Comparison of ENCODE assay signal across 24 cellular contexts in the genomic region with DNA sequence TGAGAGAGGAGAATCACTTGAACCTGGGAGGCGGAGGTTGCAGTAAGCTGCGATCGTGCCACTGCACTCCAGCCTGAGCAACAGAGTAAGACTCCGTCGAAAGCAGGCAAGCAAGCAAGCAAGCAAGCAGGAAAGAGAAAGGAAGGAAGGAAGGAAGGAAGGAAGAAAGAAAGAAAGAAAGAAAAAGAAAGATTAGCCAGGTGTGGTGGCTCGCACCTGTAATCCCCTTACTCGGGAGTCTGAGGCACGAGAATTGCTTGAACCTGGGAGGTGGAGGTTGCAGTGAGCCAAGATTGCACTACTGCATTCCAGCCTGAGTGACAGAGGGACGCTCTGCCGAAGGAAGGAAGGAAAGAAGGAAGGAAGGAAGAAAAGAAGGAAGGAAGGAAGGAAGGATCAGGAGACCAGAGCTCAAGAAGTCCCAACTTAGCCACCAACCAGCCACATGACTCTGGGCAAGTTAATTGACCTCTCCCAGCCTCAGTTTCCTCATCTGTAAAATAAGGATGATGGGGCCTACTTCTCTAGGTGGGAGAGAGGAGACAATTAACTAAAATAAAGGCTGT. TPM values are rescaled to one million over a fixed set of nuclear protein-coding genes. Genes with fewer than 3 reads are reported as not detected.
"Had no signal": no experiment of that assay in that cellular context is flagged by ENCODE, and none has a peak within 500 bp of the region (broad histone marks: within the 10 kb centered on the region; RNA-seq: fewer than 3 reads in every experiment).

No MANE protein-coding gene starts in this region.

- H2AFZ ChIP-seq: neural progenitor cell had no signal

- H3K9me3 Mint-ChIP-seq: activated CD4-positive, alpha-beta T cell treated with anti-CD3 and anti-CD28 coated beads, Interleukin-2, amount 10 ng/mL, durations not matched to agents 24 days and 14 days; activated naive CD4-positive, alpha-beta T cell treated with anti-CD3 and anti-CD28 coated beads, Interleukin-2, amount 50 U/mL, for 24 hours; activated T-cell treated with anti-CD3 and anti-CD28 coated beads, Interleukin-2, amount 50 U/mL, for 72 hours; effector memory CD8-positive, alpha-beta T cell; neural progenitor cell; T-cell had no signal

- H3K27ac Mint-ChIP-seq: activated CD4-positive, alpha-beta T cell treated with anti-CD3 and anti-CD28 coated beads, Interleukin-2, amount 10 ng/mL, durations not matched to agents 24 days and 14 days; activated naive CD4-positive, alpha-beta T cell treated with anti-CD3 and anti-CD28 coated beads, Interleukin-2, amount 50 U/mL, for 24 hours; activated T-cell treated with anti-CD3 and anti-CD28 coated beads, Interleukin-2, amount 50 U/mL, for 72 hours; effector memory CD8-positive, alpha-beta T cell; T-cell had no signal

- H3K4me2 ChIP-seq: neural progenitor cell had no signal

- ATAC-seq: activated T-cell treated with anti-CD3 and anti-CD28 coated beads, Interleukin-2, amount 50 U/mL, for 72 hours; effector memory CD8-positive, alpha-beta T cell; left lobe of liver; psoas muscle; right cardiac atrium; T-cell had no signal

- H3K36me3 ChIP-seq: cardiac muscle cell, neural progenitor cell, ovary, stomach, vagina had no signal

- H3K36me3 Mint-ChIP-seq: activated naive CD4-positive, alpha-beta T cell treated with anti-CD3 and anti-CD28 coated beads, Interleukin-2, amount 50 U/mL, for 24 hours; neural progenitor cell; T-cell had no signal

- H3K4me1 ChIP-seq: neural progenitor cell, psoas muscle had no signal

- H3K27me3 ChIP-seq: ovary, vagina had no signal

- H3K9ac ChIP-seq: neural progenitor cell had no signal

- H3K4me3 ChIP-seq: cardiac muscle cell, lung, neural progenitor cell, ovary, psoas muscle, stomach, vagina had no signal

- H3K9me3 ChIP-seq: ovary, psoas muscle, stomach, vagina had no signal

- DNase-seq: activated CD4-positive, alpha-beta T cell treated with anti-CD3 and anti-CD28 coated beads, Interleukin-2, amount 10 ng/mL, durations not matched to agents 24 days and 14 days; activated CD8-positive, alpha-beta memory T cell treated with anti-CD3 and anti-CD28 coated beads for 24 hours; activated CD8-positive, alpha-beta memory T cell treated with anti-CD3 and anti-CD28 coated beads, Interleukin-2, amount 50 U/mL, for 48 hours; activated gamma-delta T cell; activated T-cell treated with anti-CD3 and anti-CD28 coated beads, Interleukin-2, amount 50 U/mL, for 72 hours; dermis blood vessel endothelial cell; effector memory CD8-positive, alpha-beta T cell; glutamatergic neuron; hippocampal formation; ovary; psoas muscle; right cardiac atrium; stimulated activated CD4-positive, alpha-beta T cell treated with anti-CD3 and anti-CD28 coated beads, Interleukin-15, amount 100 ng/mL, for 24 hours; stimulated activated CD4-positive, alpha-beta T cell treated with anti-CD3 and anti-CD28 coated beads, Interleukin-4, amount 100 ng/mL, for 1 hour; stomach; T-cell; T-helper 9 cell; trophoblast cell had no signal

- H3K4me3 Mint-ChIP-seq: activated CD4-positive, alpha-beta T cell treated with anti-CD3 and anti-CD28 coated beads, Interleukin-2, amount 10 ng/mL, durations not matched to agents 24 days and 14 days; activated naive CD4-positive, alpha-beta T cell treated with anti-CD3 and anti-CD28 coated beads, Interleukin-2, amount 50 U/mL, for 24 hours; activated T-cell treated with anti-CD3 and anti-CD28 coated beads, Interleukin-2, amount 50 U/mL, for 72 hours; effector memory CD8-positive, alpha-beta T cell; neural progenitor cell; T-cell had no signal

- H3K27ac ChIP-seq: cardiac muscle cell, neural progenitor cell, ovary, psoas muscle, stomach, vagina had no signal

RNA-seq across cellular contexts. Expression of gene GFAP, which starts 6.5 kb away (rescaled TPM):
- total RNA-seq: activated CD4-positive, alpha-beta T cell treated with anti-CD3 and anti-CD28 coated beads, Interleukin-2, amount 10 ng/mL, durations not matched to agents 24 days and 14 days; activated T-cell treated with anti-CD3 and anti-CD28 coated beads, Interleukin-2, amount 50 U/mL, for 72 hours; T-cell; vagina had no signal

RNA-seq across cellular contexts. Expression of gene C1QL1, which starts 59.3 kb away (rescaled TPM):
- total RNA-seq: dermis blood vessel endothelial cell, psoas muscle, T-cell had no signal
